In the genomic region with DNA sequence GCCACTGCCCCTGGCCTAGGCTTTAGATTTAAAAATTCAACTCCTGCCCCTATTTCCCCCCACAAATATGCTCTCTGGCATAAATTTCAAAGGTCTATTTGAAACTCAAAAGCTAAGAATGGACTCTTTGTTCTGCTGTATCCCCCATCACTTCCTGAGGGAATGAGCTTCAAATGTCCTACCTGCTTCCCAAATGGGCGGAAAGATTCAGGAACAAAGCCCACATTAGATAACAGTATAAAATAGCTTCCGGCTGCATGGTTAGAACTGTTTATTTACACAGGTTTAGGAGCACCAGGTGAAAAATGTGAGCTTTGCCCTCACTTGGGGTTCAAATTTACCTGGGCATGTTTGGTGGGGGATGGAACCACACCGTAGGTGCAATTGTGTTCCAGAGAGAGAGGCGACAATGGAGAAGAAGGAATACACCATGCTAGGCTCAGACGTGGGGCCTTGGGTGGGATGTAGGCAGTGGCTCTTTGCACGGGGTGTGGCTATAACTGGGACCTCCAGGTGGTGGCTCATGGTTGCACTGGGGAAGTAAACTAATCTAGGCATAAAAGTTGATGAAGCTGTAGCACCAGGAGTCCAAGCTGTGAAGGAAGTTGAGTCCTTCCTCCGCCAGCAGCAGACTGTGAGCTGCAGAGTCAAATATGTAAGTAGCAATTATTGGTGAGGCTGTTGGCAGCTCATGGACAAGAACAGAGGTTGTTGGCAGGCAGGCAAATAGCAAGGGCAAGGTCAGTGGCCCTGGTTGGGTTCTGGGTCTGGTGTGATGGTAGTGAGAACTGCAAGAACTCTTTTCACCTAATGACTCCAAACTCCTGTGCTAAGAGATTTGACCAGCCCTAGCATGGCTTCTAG, we compare ENCODE assay signal across 15 cellular contexts. TPM values are rescaled to one million over a fixed set of nuclear protein-coding genes. Genes with fewer than 3 reads are reported as not detected.
DNase-seq lines count a peak whose midpoint lies in the region; ATAC-seq and TF ChIP-seq lines count a peak whose summit lies in the region.
"Had no signal": no experiment of that assay in that cellular context is flagged by ENCODE, and none has a peak within 500 bp of the region (broad histone marks: within the 10 kb centered on the region; RNA-seq: fewer than 3 reads in every experiment).

No MANE protein-coding gene starts in this region.

- H3K27ac Mint-ChIP-seq in Calu3 (ENCODE audit: unreplicated experiment) (peak overlapping the region; percentile 70), immature natural killer cell (no peak overlapping the region)
- no peak overlapping the region for H3K27ac Mint-ChIP-seq in activated CD4-positive, alpha-beta memory T cell treated with anti-CD3 and anti-CD28 coated beads for 36 hours
- H3K27ac Mint-ChIP-seq: activated T-helper 2 cell treated with anti-CD3 and anti-CD28 coated beads, Interferon-gamma antibody, Interleukin-2, Interleukin-4, amounts not matched to agents 10 μg/mL and 5 μg/mL and 100 μg/mL, durations not matched to agents 14 hours and 24 hours and 36 hours; dendritic cell treated with granulocyte-macrophage colony-stimulating factor and Interleukin-4, amounts not matched to agents 40 ng/mL and 50 ng/mL, for 4 days had no signal

- H3K4me1 ChIP-seq in RWPE2 (ENCODE audit: insufficient read depth, poor library complexity, severe bottlenecking) = peaks cover 25% of the 10 kb centered on the region
- peaks cover 38% of the 10 kb centered on the region for H3K4me1 ChIP-seq in cardiac muscle cell (ENCODE audit: low read depth)
- peaks cover 26% of the 10 kb centered on the region for H3K4me1 ChIP-seq in rectal smooth muscle tissue (ENCODE audit: control insufficient read depth, insufficient read depth, low read length)

- peaks cover 18% of the 10 kb centered on the region for H3K36me3 Mint-ChIP-seq in Calu3 (ENCODE audit: insufficient read depth, unreplicated experiment)
- no peaks in the 10 kb centered on the region for H3K36me3 Mint-ChIP-seq in activated CD4-positive, alpha-beta memory T cell treated with anti-CD3 and anti-CD28 coated beads for 36 hours
- no peaks in the 10 kb centered on the region for H3K36me3 Mint-ChIP-seq in immature natural killer cell

- peaks cover 36% of the 10 kb centered on the region for H3K4me1 Mint-ChIP-seq in Calu3 (ENCODE audit: low read depth, unreplicated experiment)
- no peaks in the 10 kb centered on the region for H3K4me1 Mint-ChIP-seq in activated CD4-positive, alpha-beta memory T cell treated with anti-CD3 and anti-CD28 coated beads for 36 hours (ENCODE audit: low read depth)
- H3K4me1 Mint-ChIP-seq in immature natural killer cell = no peaks in the 10 kb centered on the region

- CTCF ChIA-PET in Calu3 (lab: Charles Lee) = no interaction called here
- CTCF ChIA-PET in activated CD4-positive, alpha-beta memory T cell treated with anti-CD3 and anti-CD28 coated beads for 36 hours (lab: Charles Lee) = no interaction called here

- POLR2A ChIA-PET in activated CD4-positive, alpha-beta memory T cell treated with anti-CD3 and anti-CD28 coated beads for 36 hours (lab: Charles Lee) = interaction anchor here (0.5 to 1.0 kb wide), 2 partner anchors 41 to 472 kb away, joined by 3 read pairs; no protein-coding TSS in a partner anchor

- intact Hi-C loops in Calu3 (cut with micrococcal nuclease; ENCODE audit: unreplicated experiment) = no loop called here
- intact Hi-C loops in activated CD4-positive, alpha-beta memory T cell treated with anti-CD3 and anti-CD28 coated beads for 36 hours (cut with micrococcal nuclease) = no loop called here

- no peaks in the 10 kb centered on the region for H3K36me3 ChIP-seq in RWPE2 (ENCODE audit: low read depth)
- no peaks in the 10 kb centered on the region for H3K36me3 ChIP-seq in cardiac muscle cell
- H3K36me3 ChIP-seq in rectal smooth muscle tissue (ENCODE audit: control insufficient read depth, insufficient read depth, low read length) = no peaks in the 10 kb centered on the region
- no peaks in the 10 kb centered on the region for H3K36me3 ChIP-seq in brain microvascular endothelial cell (replicated peaks)
- H3K36me3 ChIP-seq: BLaER1 treated with 17β-estradiol and CSF1 and Interleukin-3, amounts not matched to agents 10 nM and 100 nM had no signal

- H3K9me3 Mint-ChIP-seq in Calu3 (ENCODE audit: low read depth, unreplicated experiment) = no peaks in the 10 kb centered on the region
- no peaks in the 10 kb centered on the region for H3K9me3 Mint-ChIP-seq in activated CD4-positive, alpha-beta memory T cell treated with anti-CD3 and anti-CD28 coated beads for 36 hours
- no peaks in the 10 kb centered on the region for H3K9me3 Mint-ChIP-seq in immature natural killer cell
- H3K9me3 Mint-ChIP-seq: activated T-helper 2 cell treated with anti-CD3 and anti-CD28 coated beads, Interferon-gamma antibody, Interleukin-2, Interleukin-4, amounts not matched to agents 10 μg/mL and 5 μg/mL and 100 μg/mL, durations not matched to agents 14 hours and 24 hours and 36 hours; dendritic cell treated with granulocyte-macrophage colony-stimulating factor and Interleukin-4, amounts not matched to agents 40 ng/mL and 50 ng/mL, for 4 days had no signal

- H3K27ac ChIP-seq in RWPE2 (ENCODE audit: poor library complexity, severe bottlenecking) (peak overlapping the region; percentile 67), cardiac muscle cell (peak overlapping the region; percentile 86), rectal smooth muscle tissue (ENCODE audit: low read depth, low read length) (peak overlapping the region; percentile 16), brain microvascular endothelial cell (no peak overlapping the region)
- H3K27ac ChIP-seq: BLaER1 treated with 17β-estradiol and CSF1 and Interleukin-3, amounts not matched to agents 10 nM and 100 nM had no signal

- in situ Hi-C loops in brain microvascular endothelial cell (cut with HindIII; ENCODE audit: low pct_ligation_motif_present, low sequenced_read_pairs) = no loop called here

- ATAC-seq in RWPE2 (ENCODE audit: low read depth) = no peak

- BruUV-seq in Calu3 (replicated peaks; lab: Mats Ljungman, UMichigan) = no TSS peak

- H3K27me3 ChIP-seq in RWPE2 (ENCODE audit: insufficient read depth, poor library complexity, severe bottlenecking) (no peaks in the 10 kb centered on the region), cardiac muscle cell (no peaks in the 10 kb centered on the region), rectal smooth muscle tissue (ENCODE audit: control insufficient read depth, insufficient read depth, low read length) (no peaks in the 10 kb centered on the region), brain microvascular endothelial cell (replicated peaks) (no peaks in the 10 kb centered on the region)
- H3K27me3 ChIP-seq: BLaER1 treated with 17β-estradiol and CSF1 and Interleukin-3, amounts not matched to agents 10 nM and 100 nM had no signal

- no peak overlapping the region for H3K4me3 ChIP-seq in RWPE2 (ENCODE audit: severe bottlenecking)
- H3K4me3 ChIP-seq in cardiac muscle cell = no peak overlapping the region
- H3K4me3 ChIP-seq in rectal smooth muscle tissue (ENCODE audit: low read length) = peak overlapping the region; percentile 6
- no peak overlapping the region for H3K4me3 ChIP-seq in brain microvascular endothelial cell (ENCODE audit: low read depth, low read length)
- H3K4me3 ChIP-seq: BLaER1 treated with 17β-estradiol and CSF1 and Interleukin-3, amounts not matched to agents 10 nM and 100 nM had no signal

- H3K27me3 Mint-ChIP-seq in Calu3 (ENCODE audit: unreplicated experiment) (no peaks in the 10 kb centered on the region), immature natural killer cell (ENCODE audit: low read depth in 3 of 3) (peaks cover 2 to 6% (median 3%) of the 10 kb centered on the region in 3 donors)
- no peaks in the 10 kb centered on the region for H3K27me3 Mint-ChIP-seq in activated CD4-positive, alpha-beta memory T cell treated with anti-CD3 and anti-CD28 coated beads for 36 hours
- H3K27me3 Mint-ChIP-seq: dendritic cell treated with granulocyte-macrophage colony-stimulating factor and Interleukin-4, amounts not matched to agents 40 ng/mL and 50 ng/mL, for 4 days had no signal

- no peaks in the 10 kb centered on the region for H3K9me3 ChIP-seq in RWPE2 (ENCODE audit: severe bottlenecking)
- H3K9me3 ChIP-seq in cardiac muscle cell (ENCODE audit: low read depth) = no peaks in the 10 kb centered on the region
- H3K9me3 ChIP-seq: BLaER1 treated with 17β-estradiol and CSF1 and Interleukin-3, amounts not matched to agents 10 nM and 100 nM had no signal

- H3K9ac ChIP-seq in rectal smooth muscle tissue (ENCODE audit: low read length) = no peak overlapping the region
- H3K9ac ChIP-seq: BLaER1 treated with 17β-estradiol and CSF1 and Interleukin-3, amounts not matched to agents 10 nM and 100 nM had no signal

- no peak for DNase-seq in Calu3
- no peak for DNase-seq in RWPE2 (ENCODE audit: low spot score)
- no peak for DNase-seq in cardiac muscle cell (ENCODE audit: low read depth in 1 of 2, low spot score in 1 of 2)
- no peak for DNase-seq in amniotic stem cell (lab: John Stamatoyannopoulos, UW)
- no peak for DNase-seq in brain microvascular endothelial cell
- no peak for DNase-seq in activated CD4-positive, alpha-beta memory T cell treated with anti-CD3 and anti-CD28 coated beads for 36 hours
- no peak for DNase-seq in immature natural killer cell
- DNase-seq: activated CD4-positive, CD25-positive, alpha-beta regulatory T cell; NCI-H1105 treated with DMSO at 0.1 percent for 48 hours; OCI-M1; stimulated activated CD4-positive, alpha-beta T cell treated with anti-CD3 and anti-CD28 coated beads, Interleukin-1b, Interleukin-23, amount 100 ng/mL, for 48 hours had no signal

- no peak for TF ChIP-seq CTCF in Calu3 (IDR thresholded peaks at IDR 0.05; ENCODE audit: unreplicated experiment)
- no peak for TF ChIP-seq CTCF in RWPE2 (IDR thresholded peaks at IDR 0.05; ENCODE audit: poor library complexity, severe bottlenecking)
- no peak for TF ChIP-seq CTCF in cardiac muscle cell (IDR thresholded peaks at IDR 0.05; ENCODE audit: low read depth, low read length)
- no peak for TF ChIP-seq CTCF in brain microvascular endothelial cell (IDR thresholded peaks at IDR 0.05; ENCODE audit: low read depth, low read length, missing control alignments)

- H3K4me3 Mint-ChIP-seq in Calu3 (ENCODE audit: low read depth, unreplicated experiment) = peak overlapping the region; percentile 2
- no peak overlapping the region for H3K4me3 Mint-ChIP-seq in activated CD4-positive, alpha-beta memory T cell treated with anti-CD3 and anti-CD28 coated beads for 36 hours
- H3K4me3 Mint-ChIP-seq in immature natural killer cell = no peak overlapping the region
- H3K4me3 Mint-ChIP-seq: dendritic cell treated with granulocyte-macrophage colony-stimulating factor and Interleukin-4, amounts not matched to agents 40 ng/mL and 50 ng/mL, for 4 days had no signal

RNA-seq across cellular contexts. Expression of gene SRSF10, which starts 41.5 kb away (rescaled TPM):
- total RNA-seq in Calu3 (2022) (113 and 121 TPM in 2 replicates), cardiac muscle cell (107 and 134 TPM in 2 replicates)
- polyA plus RNA-seq in cardiac muscle cell (181 and 192 TPM in 2 replicates), immature natural killer cell (100 to 1,000 TPM in 1 of 3 donors, 10 to 100 TPM in 2; 87.7 to 113 (median 95.0) TPM)
- 100 to 1,000 TPM; 175 to 184 TPM for total RNA-seq in activated CD4-positive, alpha-beta memory T cell treated with anti-CD3 and anti-CD28 coated beads for 36 hours
